ENCODE assay signal across 9 cellular contexts in genomic region chr14:104754213-104754851, GRCh38. TPM values are rescaled to one million over a fixed set of nuclear protein-coding genes. Genes with fewer than 3 reads are reported as not detected.
A peak's percentile ranks its signal among the peaks of the same experiment; 100 is the strongest.
DNase-seq lines count a peak whose midpoint lies in the region; ATAC-seq and TF ChIP-seq lines count a peak whose summit lies in the region.
"Had no signal": no experiment of that assay in that cellular context is flagged by ENCODE, and none has a peak within 500 bp of the region (broad histone marks: within the 10 kb centered on the region; RNA-seq: fewer than 3 reads in every experiment).

No MANE protein-coding gene starts in this region.

- TF ChIP-seq CTCF in AG09309 (IDR thresholded peaks at IDR 0.05; ENCODE audit: control insufficient read depth, insufficient read depth, low read depth, low read length, missing control alignments) (no peak), colonic mucosa (IDR thresholded peaks at IDR 0.05) (no peak)

- ATAC-seq in naive B cell (ENCODE audit: low read depth in 2 of 2): no peak
- ATAC-seq in HG02798 (IDR thresholded peaks at IDR 0.05; ENCODE audit: poor library complexity, unreplicated experiment): no peak
- ATAC-seq: sciatic nerve had no signal

- H3K27ac ChIP-seq in KOPT-K1 (ENCODE audit: low read depth, low read length, poor library complexity, severe bottlenecking) (peak overlapping the region; percentile 99), colonic mucosa (no peak overlapping the region)

- H3K9me3 Mint-ChIP-seq in naive B cell: no peaks in the 10 kb centered on the region

- peaks cover 26 to 46% (median 42%) of the 10 kb centered on the region in 3 donors for H3K4me1 Mint-ChIP-seq in naive B cell

- H3K36me3 Mint-ChIP-seq in naive B cell: peaks cover 0 to 8% of the 10 kb centered on the region in 2 donors

- peaks cover 12% of the 10 kb centered on the region for H3K4me1 ChIP-seq in colonic mucosa

- DNase-seq in AG09309 (ENCODE audit: low read depth) (no peak), colonic mucosa (no peak), naive B cell (no peak), NCI-H226 (no peak), ACHN (no peak), NCI-H2196 treated with DMSO at 0.1 percent for 48 hours (lab: John Stamatoyannopoulos, UW; ENCODE audit: unreplicated experiment) (no peak)

- peak overlapping the region; percentile 7 to 93 (median 83) for H3K27ac Mint-ChIP-seq in naive B cell

- peaks cover 52% of the 10 kb centered on the region for H3K36me3 ChIP-seq in KOPT-K1 (ENCODE audit: insufficient read depth, low read length)
- H3K36me3 ChIP-seq in colonic mucosa: no peaks in the 10 kb centered on the region

- H3K9me3 ChIP-seq in KOPT-K1 (ENCODE audit: insufficient read depth, low read length, poor library complexity, severe bottlenecking): no peaks in the 10 kb centered on the region
- no peaks in the 10 kb centered on the region for H3K9me3 ChIP-seq in colonic mucosa

- intact Hi-C loops in colonic mucosa (cut with DNase I): no loop called here

- in situ Hi-C loops in ACHN (cut with HindIII; ENCODE audit: low pct_ligation_motif_present, low pct_unique_long_range_greater_than_20kb, low sequenced_read_pairs): loop anchor here (10.0 kb wide), 1 partner anchor 70 kb away; no protein-coding TSS in a partner anchor

- no peaks in the 10 kb centered on the region for H3K27me3 ChIP-seq in colonic mucosa

- H3K4me3 ChIP-seq in AG09309 (ENCODE audit: control insufficient read depth, low read depth, low read length) (peak overlapping the region; percentile 91), colonic mucosa (peak overlapping the region; percentile 99)

- no peaks in the 10 kb centered on the region for H3K27me3 Mint-ChIP-seq in naive B cell

- H3K4me3 Mint-ChIP-seq in naive B cell: peak overlapping the region; percentile 87 to 96 (median 94)

- peak overlapping the region; percentile 92 to 94 for H3K9ac ChIP-seq in colonic mucosa (ENCODE audit: low read depth in 2 of 2, low read length in 2 of 2)

RNA-seq across cellular contexts. Expression of gene SIVA1, which starts 1.4 kb away (rescaled TPM):
- 100 to 1,000 TPM in 1 of 2 donors, 10 to 100 TPM in 1; 58.8 to 153 TPM for total RNA-seq in colonic mucosa
- polyA plus RNA-seq in naive B cell (ENCODE audit: low read depth in 6 of 6): 100 to 1,000 TPM; 191 to 266 (median 227) TPM

RNA-seq across cellular contexts. Expression of gene ADSS1, which starts 30.3 kb away (rescaled TPM):
- 1 to 10 TPM; 3.5 to 4.0 TPM for total RNA-seq in colonic mucosa
- under 1 TPM in 2 of 6 donors, not detected in 4; 0.17 to 0.29 TPM for polyA plus RNA-seq in naive B cell (ENCODE audit: low read depth in 6 of 6)

RNA-seq across cellular contexts. Expression of gene AKT1, which starts 41.2 kb away (rescaled TPM):
- 100 to 1,000 TPM; 117 to 181 TPM for total RNA-seq in colonic mucosa
- polyA plus RNA-seq in naive B cell (ENCODE audit: low read depth in 6 of 6): 10 to 100 TPM in 5 of 6 donors, 1 to 10 TPM in 1; 6.3 to 22.0 (median 14.1) TPM

RNA-seq across cellular contexts. Expression of gene ZBTB42, which starts 46.6 kb away (rescaled TPM):
- 1 to 10 TPM; 6.6 to 7.0 TPM for total RNA-seq in colonic mucosa
- polyA plus RNA-seq in naive B cell (ENCODE audit: low read depth in 6 of 6): 1 to 10 TPM in 4 of 6 donors, under 1 TPM in 2; 0.84 to 1.9 (median 1.2) TPM
